1 cellular context compared by ENCODE assay signal in the genomic region with DNA sequence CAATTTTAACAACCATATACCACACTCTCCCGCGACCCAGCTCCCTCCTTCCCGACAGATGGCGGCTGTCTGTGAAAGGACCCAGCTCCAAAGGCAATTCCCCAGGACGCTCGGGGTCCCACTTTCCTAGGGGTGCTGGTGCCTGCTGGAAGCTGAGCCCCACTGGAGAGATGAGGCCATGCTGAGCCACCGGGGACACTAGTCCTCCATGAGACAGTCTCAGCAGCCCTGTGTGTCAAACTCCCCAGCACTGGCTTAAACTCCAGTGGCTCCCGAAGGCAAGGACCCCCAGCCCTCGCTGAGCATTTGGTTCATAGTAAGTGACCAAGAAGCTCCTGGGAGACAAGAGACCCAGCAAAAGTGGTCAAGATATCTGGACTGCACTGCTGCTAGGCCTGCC.
TF ChIP-seq lines count a peak whose summit lies in the region.

No MANE protein-coding gene starts in this region.

TF ChIP-seq in IMR-90, 13 proteins besides CTCF, POLR2A, EP300 and RAD21:
- TF ChIP-seq FOS (IDR thresholded peaks at IDR 0.05; ENCODE audit: low read depth, low read length) (no peak), BHLHE40 (IDR thresholded peaks at IDR 0.05; ENCODE audit: low read depth, low read length) (no peak), SMC3 (IDR thresholded peaks at IDR 0.05; ENCODE audit: low read depth, low read length) (no peak), CHD1 (IDR thresholded peaks at IDR 0.05; ENCODE audit: low read depth, low read length) (no peak), RFX5 (IDR thresholded peaks at IDR 0.05; ENCODE audit: low read depth, low read length) (no peak), MAFK (IDR thresholded peaks at IDR 0.05; ENCODE audit: low read depth, low read length) (no peak)
- TF ChIP-seq, protein P1, sequence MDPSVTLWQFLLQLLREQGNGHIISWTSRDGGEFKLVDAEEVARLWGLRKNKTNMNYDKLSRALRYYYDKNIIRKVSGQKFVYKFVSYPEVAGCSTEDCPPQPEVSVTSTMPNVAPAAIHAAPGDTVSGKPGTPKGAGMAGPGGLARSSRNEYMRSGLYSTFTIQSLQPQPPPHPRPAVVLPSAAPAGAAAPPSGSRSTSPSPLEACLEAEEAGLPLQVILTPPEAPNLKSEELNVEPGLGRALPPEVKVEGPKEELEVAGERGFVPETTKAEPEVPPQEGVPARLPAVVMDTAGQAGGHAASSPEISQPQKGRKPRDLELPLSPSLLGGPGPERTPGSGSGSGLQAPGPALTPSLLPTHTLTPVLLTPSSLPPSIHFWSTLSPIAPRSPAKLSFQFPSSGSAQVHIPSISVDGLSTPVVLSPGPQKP (IDR thresholded peaks at IDR 0.05; ENCODE audit: borderline replicate concordance, low read depth, low read length), result no peak
